23 cellular contexts compared by ENCODE assay signal in the genomic region with DNA sequence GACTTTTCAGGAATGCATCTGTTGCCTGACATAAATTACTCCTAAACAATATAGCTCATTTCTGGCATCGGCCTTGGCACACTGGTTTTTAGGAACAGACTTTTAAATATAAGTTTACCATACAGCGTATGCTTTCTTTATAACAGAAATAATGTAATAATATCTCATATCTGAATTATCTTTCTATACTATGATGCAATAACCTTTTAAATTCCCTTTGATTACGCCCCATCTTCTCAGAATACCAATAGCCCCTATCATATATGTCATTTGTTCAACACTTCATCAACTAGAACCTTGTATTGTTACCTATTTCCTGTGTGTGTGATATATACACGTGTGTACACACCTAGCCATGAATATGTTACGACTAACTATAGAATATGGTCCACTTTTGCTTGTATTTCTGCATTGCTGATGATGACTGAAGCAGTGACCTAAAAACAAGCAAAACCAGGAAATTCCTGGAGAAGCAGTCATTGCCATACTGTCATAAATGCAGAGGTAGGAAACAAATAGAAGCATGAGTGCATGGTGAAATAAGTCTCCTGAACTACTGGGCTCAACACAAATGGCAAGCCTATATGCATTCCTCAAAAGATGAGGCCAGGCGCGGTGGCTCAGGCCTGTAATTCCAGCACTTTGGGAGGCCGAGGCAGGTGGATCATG.
DNase-seq lines count a peak whose midpoint lies in the region; ATAC-seq and TF ChIP-seq lines count a peak whose summit lies in the region.
"Had no signal": no experiment of that assay in that cellular context is flagged by ENCODE, and none has a peak within 500 bp of the region (broad histone marks: within the 10 kb centered on the region; RNA-seq: fewer than 3 reads in every experiment).

No MANE protein-coding gene starts in this region.

- no peak overlapping the region for H2BK15ac ChIP-seq in IMR-90 (ENCODE audit: low read depth, low read length)

- no peak overlapping the region for H3K14ac ChIP-seq in IMR-90 (replicated peaks; ENCODE audit: low read depth, low read length)

- WGBS in IMR-90 (ENCODE audit: extremely low coverage in 2 of 2, insufficient read length in 1 of 2), 2 experiments: 100% methylated on average over 1 of the region's 8 CpGs; no CpG with 5 or more reads in 1 of the 2 experiments

- H3K9me3 ChIP-seq in IMR-90 (ENCODE audit: control insufficient read depth, insufficient read depth, low read length): no peaks in the 10 kb centered on the region
- no peaks in the 10 kb centered on the region for H3K9me3 ChIP-seq in SJCRH30 (replicated peaks)
- H3K9me3 ChIP-seq: BLaER1 treated with 17β-estradiol and CSF1 and Interleukin-3, amounts not matched to agents 10 nM and 100 nM; HAP-1; thoracic aorta had no signal

- H3K4me2 ChIP-seq in IMR-90 (ENCODE audit: low read depth, low read length): no peak overlapping the region
- H3K4me2 ChIP-seq: BLaER1 treated with 17β-estradiol and CSF1 and Interleukin-3, amounts not matched to agents 10 nM and 100 nM had no signal

- no peak overlapping the region for H4K5ac ChIP-seq in IMR-90 (ENCODE audit: low read depth, low read length)

- H3K27ac ChIP-seq in IMR-90 (ENCODE audit: insufficient read depth, low read length) (no peak overlapping the region), SJCRH30 (no peak overlapping the region)
- H3K27ac ChIP-seq: BLaER1 treated with 17β-estradiol and CSF1 and Interleukin-3, amounts not matched to agents 10 nM and 100 nM; thoracic aorta had no signal

- DNase-seq in BJ (ENCODE audit: low read depth) (peak; percentile 15), IMR-90 (peak; percentile 82), cardiac fibroblast (ENCODE audit: low read depth in 2 of 2) (peak; percentile 19 to 87), kidney tubule cell (ENCODE audit: low spot score) (peak; percentile 57), SJCRH30 (no peak), left ventricle myocardium superior (no peak), ureter (ENCODE audit: low spot score) (no peak), activated gamma-delta T cell treated with Interleukin-2 at 50 U/mL for 16 hours (no peak)
- DNase-seq: activated CD8-positive, alpha-beta T cell treated with anti-CD3 and anti-CD28 coated beads, Interleukin-2, amount 10 ng/mL, durations not matched to agents 7 days and 5 days; cerebellar nuclear complex; DMS53; mesendoderm; MM.1S; natural killer cell; NCI-H187 treated with DMSO at 0.1 percent for 48 hours; posterior cingulate gyrus; SHP77 treated with DMSO at 0.1 percent for 48 hours; stimulated activated CD4-positive, alpha-beta T cell treated with anti-CD3 and anti-CD28 coated beads, Interleukin-12 subunit alpha, Interleukin-12 subunit beta, amount 100 ng/mL, for 4 hours; T-helper 17 cell had no signal

- in situ Hi-C loops in IMR-90 (cut with MboI; ENCODE audit: low sequenced_read_pairs): no loop called here

- TF ChIP-seq RAD21 in IMR-90 (IDR thresholded peaks at IDR 0.05; ENCODE audit: low read length): no peak

- no peak overlapping the region for H2AFZ ChIP-seq in IMR-90 (replicated peaks; ENCODE audit: low read length, poor library complexity)

- H2AK5ac ChIP-seq in IMR-90 (ENCODE audit: low read depth, low read length): no peak overlapping the region

- H3K4me3 ChIP-seq in BJ (ENCODE audit: low read depth, low read length): no peak overlapping the region
- H3K4me3 ChIP-seq in IMR-90 (ENCODE audit: insufficient read depth, low read depth, low read length): no peak overlapping the region
- H3K4me3 ChIP-seq in cardiac fibroblast (replicated peaks in 1 of 2; ENCODE audit: low read depth in 2 of 2, low read length in 2 of 2): no peak overlapping the region
- H3K4me3 ChIP-seq in SJCRH30: no peak overlapping the region
- H3K4me3 ChIP-seq: BLaER1 treated with 17β-estradiol and CSF1 and Interleukin-3, amounts not matched to agents 10 nM and 100 nM; HAP-1; thoracic aorta had no signal

- H3K4me1 ChIP-seq in IMR-90 (ENCODE audit: control insufficient read depth, insufficient read depth, low read length) (no peaks in the 10 kb centered on the region), SJCRH30 (no peaks in the 10 kb centered on the region)
- H3K4me1 ChIP-seq: BLaER1 treated with 17β-estradiol and CSF1 and Interleukin-3, amounts not matched to agents 10 nM and 100 nM; HAP-1 had no signal

- no peak overlapping the region for H3K18ac ChIP-seq in IMR-90 (ENCODE audit: low read depth, low read length)

- no peaks in the 10 kb centered on the region for H4K20me1 ChIP-seq in IMR-90 (ENCODE audit: insufficient read depth, low read length)
- H4K20me1 ChIP-seq: BLaER1 treated with 17β-estradiol and CSF1 and Interleukin-3, amounts not matched to agents 10 nM and 100 nM had no signal

- H3K9ac ChIP-seq in IMR-90 (ENCODE audit: low read depth, low read length): no peak overlapping the region
- H3K9ac ChIP-seq: BLaER1 treated with 17β-estradiol and CSF1 and Interleukin-3, amounts not matched to agents 10 nM and 100 nM had no signal

- no peaks in the 10 kb centered on the region for H3K79me1 ChIP-seq in IMR-90 (ENCODE audit: low read depth in 1 of 2, low read length in 2 of 2)

- intact Hi-C loops in IMR-90 (cut with micrococcal nuclease): no loop called here
- intact Hi-C loops in left ventricle myocardium superior (cut with micrococcal nuclease): no loop called here

- H3K9me1 ChIP-seq in IMR-90 (ENCODE audit: insufficient read depth, low read length): no peaks in the 10 kb centered on the region

- TF ChIP-seq POLR2A in IMR-90 (IDR thresholded peaks at IDR 0.05; ENCODE audit: low read depth, low read length): no peak

- H2BK5ac ChIP-seq in IMR-90 (ENCODE audit: low read depth, low read length, poor library complexity, severe bottlenecking): no peak overlapping the region

- dilution Hi-C loops in IMR-90 (cut with HindIII; ENCODE audit: low sequenced_read_pairs, unreplicated experiment): no loop called here

- H3K23ac ChIP-seq in IMR-90 (ENCODE audit: low read depth, low read length): no peak overlapping the region

- H3K4ac ChIP-seq in IMR-90 (ENCODE audit: low read depth, low read length): no peak overlapping the region

- ATAC-seq in IMR-90 (ENCODE audit: low read depth) (peak; percentile 59), left ventricle myocardium superior (no peak)
- ATAC-seq: activated CD8-positive, alpha-beta T cell treated with anti-CD3 and anti-CD28 coated beads, Interleukin-2, amount 10 ng/mL, durations not matched to agents 7 days and 5 days; natural killer cell; T-helper 17 cell; WTC11 had no signal

- no peak for TF ChIP-seq CTCF in BJ (IDR thresholded peaks at IDR 0.05; ENCODE audit: insufficient read depth, low read depth, low read length)
- no peak for TF ChIP-seq CTCF in IMR-90 (conservative IDR thresholded peaks at IDR 0.05; ENCODE audit: low read depth, low read length)
- TF ChIP-seq CTCF in cardiac fibroblast (IDR thresholded peaks at IDR 0.05; ENCODE audit: low read depth, low read length): no peak

- no peak overlapping the region for H2AK9ac ChIP-seq in IMR-90 (replicated peaks; ENCODE audit: low read depth, low read length, poor library complexity)

- no peak overlapping the region for H2BK120ac ChIP-seq in IMR-90 (ENCODE audit: low read depth, low read length)

- H4K8ac ChIP-seq in IMR-90 (ENCODE audit: low read depth in 2 of 2, low read length in 2 of 2): no peak overlapping the region

- H3K56ac ChIP-seq in IMR-90 (ENCODE audit: extremely low read depth, insufficient read depth, low read length): no peak overlapping the region

- H3K27me3 ChIP-seq in BJ (ENCODE audit: control insufficient read depth, insufficient read depth, low read length) (no peaks in the 10 kb centered on the region), IMR-90 (ENCODE audit: control insufficient read depth, insufficient read depth, low read length) (no peaks in the 10 kb centered on the region), SJCRH30 (no peaks in the 10 kb centered on the region)
- H3K27me3 ChIP-seq: BLaER1 treated with 17β-estradiol and CSF1 and Interleukin-3, amounts not matched to agents 10 nM and 100 nM had no signal

- H2BK20ac ChIP-seq in IMR-90 (ENCODE audit: low read depth, low read length): no peak overlapping the region

- H4K91ac ChIP-seq in IMR-90 (ENCODE audit: insufficient read depth, low read depth, low read length): no peak overlapping the region

- no peaks in the 10 kb centered on the region for H3K36me3 ChIP-seq in BJ (ENCODE audit: control insufficient read depth, insufficient read depth, low read length)
- H3K36me3 ChIP-seq in IMR-90 (ENCODE audit: control insufficient read depth, insufficient read depth, low read length): no peaks in the 10 kb centered on the region
- H3K36me3 ChIP-seq in SJCRH30: no peaks in the 10 kb centered on the region
- H3K36me3 ChIP-seq: BLaER1 treated with 17β-estradiol and CSF1 and Interleukin-3, amounts not matched to agents 10 nM and 100 nM; HAP-1; thoracic aorta had no signal

- POLR2A ChIA-PET in BJ (lab: Charles Lee): no interaction called here
- POLR2A ChIA-PET in IMR-90 (lab: Charles Lee; ENCODE audit: unreplicated experiment): no interaction called here

- no TSS peak for BruUV-seq in IMR-90 (replicated peaks; lab: Mats Ljungman, UMichigan)

- CTCF ChIA-PET in BJ (lab: Yijun Ruan, JAX): interaction anchor here (0.6 kb wide), 1 partner anchor 270 kb away, joined by 3 read pairs; no protein-coding TSS in a partner anchor
- CTCF ChIA-PET in IMR-90 (lab: Yijun Ruan, JAX): no interaction called here

TF ChIP-seq in IMR-90, 13 proteins besides CTCF, POLR2A, EP300 and RAD21:
- TF ChIP-seq USF2 (IDR thresholded peaks at IDR 0.05; ENCODE audit: low read depth, low read length) (no peak), CEBPB (IDR thresholded peaks at IDR 0.05; ENCODE audit: low read depth, low read length) (peak; percentile 73)
- TF ChIP-seq, protein P1, sequence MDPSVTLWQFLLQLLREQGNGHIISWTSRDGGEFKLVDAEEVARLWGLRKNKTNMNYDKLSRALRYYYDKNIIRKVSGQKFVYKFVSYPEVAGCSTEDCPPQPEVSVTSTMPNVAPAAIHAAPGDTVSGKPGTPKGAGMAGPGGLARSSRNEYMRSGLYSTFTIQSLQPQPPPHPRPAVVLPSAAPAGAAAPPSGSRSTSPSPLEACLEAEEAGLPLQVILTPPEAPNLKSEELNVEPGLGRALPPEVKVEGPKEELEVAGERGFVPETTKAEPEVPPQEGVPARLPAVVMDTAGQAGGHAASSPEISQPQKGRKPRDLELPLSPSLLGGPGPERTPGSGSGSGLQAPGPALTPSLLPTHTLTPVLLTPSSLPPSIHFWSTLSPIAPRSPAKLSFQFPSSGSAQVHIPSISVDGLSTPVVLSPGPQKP (IDR thresholded peaks at IDR 0.05; ENCODE audit: borderline replicate concordance, low read depth, low read length): no peak

Comparison
In these comparisons a context has a peak if more than half of its experiments do, and no peak if none do; other contexts are left out.
1. DNase-seq: peak in BJ (single experiment), IMR-90 (single experiment), cardiac fibroblast (2 of 2) and kidney tubule cell (single experiment); none in SJCRH30 (0 of 2), left ventricle myocardium superior (single experiment), ureter (single experiment) and activated gamma-delta T cell treated with Interleukin-2 at 50 U/mL for 16 hours (single experiment).